8 cellular contexts compared by ENCODE assay signal in genomic region chr22:27804683-27805297, GRCh38. TPM values are rescaled to one million over a fixed set of nuclear protein-coding genes. Genes with fewer than 3 reads are reported as not detected.
A peak's percentile ranks its signal among the peaks of the same experiment; 100 is the strongest.
DNase-seq lines count a peak whose midpoint lies in the region; ATAC-seq and TF ChIP-seq lines count a peak whose summit lies in the region.

No MANE protein-coding gene starts in this region.

- intact Hi-C loops in testis (cut with DNase I; ENCODE audit: low total_unique reads), result loop anchor here (10.0 kb wide), 1 partner anchor 400 kb away; no protein-coding TSS in a partner anchor

- H3K4me3 ChIP-seq in GM12875 (ENCODE audit: low read depth, low read length) (no peak overlapping the region), testis (no peak overlapping the region)

- H3K36me3 ChIP-seq in testis (ENCODE audit: low read depth, missing control alignments), result no peaks in the 10 kb centered on the region

- DNase-seq in ACHN (peak; percentile 65), NCI-H345 (lab: John Stamatoyannopoulos, UW) (peak; percentile 74), endothelial cell (ENCODE audit: low spot score) (peak; percentile 78), myocyte (ENCODE audit: low read depth) (peak; percentile 78), testis (peak; percentile 83)
- DNase-seq in activated CD8-positive, alpha-beta T cell treated with anti-CD3 and anti-CD28 coated beads, Interleukin-2, amount 10 ng/mL, durations not matched to agents 7 days and 5 days, result peak; percentile 66

- peaks cover 8% of the 10 kb centered on the region for H3K4me1 Mint-ChIP-seq in activated CD8-positive, alpha-beta T cell treated with anti-CD3 and anti-CD28 coated beads, Interleukin-2, amount 10 ng/mL, durations not matched to agents 7 days and 5 days (ENCODE audit: low read depth)
- peaks cover 26% of the 10 kb centered on the region for H3K4me1 Mint-ChIP-seq in endothelial cell (ENCODE audit: unreplicated experiment)

- H3K4me3 Mint-ChIP-seq in activated CD8-positive, alpha-beta T cell treated with anti-CD3 and anti-CD28 coated beads, Interleukin-2, amount 10 ng/mL, durations not matched to agents 7 days and 5 days, result no peak overlapping the region
- no peak overlapping the region for H3K4me3 Mint-ChIP-seq in endothelial cell (ENCODE audit: unreplicated experiment)

- no peak for TF ChIP-seq POLR2A in testis (IDR thresholded peaks at IDR 0.05)

- TF ChIP-seq CTCF in GM12875 (IDR thresholded peaks at IDR 0.05; ENCODE audit: borderline replicate concordance, insufficient read depth, low read depth, low read length) (peak; percentile 61), endothelial cell (IDR thresholded peaks at IDR 0.05; ENCODE audit: unreplicated experiment) (peak; percentile 59), testis (IDR thresholded peaks at IDR 0.05) (peak; percentile 54 to 64 (median 63))

- in situ Hi-C loops in ACHN (cut with HindIII; ENCODE audit: low pct_ligation_motif_present, low pct_unique_long_range_greater_than_20kb, low sequenced_read_pairs), result no loop called here

- H3K9me3 ChIP-seq in testis, result no peaks in the 10 kb centered on the region

- no peaks in the 10 kb centered on the region for H3K9me3 Mint-ChIP-seq in activated CD8-positive, alpha-beta T cell treated with anti-CD3 and anti-CD28 coated beads, Interleukin-2, amount 10 ng/mL, durations not matched to agents 7 days and 5 days (ENCODE audit: insufficient read depth)
- no peaks in the 10 kb centered on the region for H3K9me3 Mint-ChIP-seq in endothelial cell (ENCODE audit: unreplicated experiment)

- CTCF ChIA-PET in activated CD8-positive, alpha-beta T cell treated with anti-CD3 and anti-CD28 coated beads, Interleukin-2, amount 10 ng/mL, durations not matched to agents 7 days and 5 days (lab: Charles Lee), result interaction anchor here (1.4 kb wide), 1 partner anchor 1126 kb away, joined by 4 read pairs; no protein-coding TSS in a partner anchor

- peaks cover 32% of the 10 kb centered on the region for H3K27me3 Mint-ChIP-seq in activated CD8-positive, alpha-beta T cell treated with anti-CD3 and anti-CD28 coated beads, Interleukin-2, amount 10 ng/mL, durations not matched to agents 7 days and 5 days (ENCODE audit: low read depth)
- H3K27me3 Mint-ChIP-seq in endothelial cell (ENCODE audit: unreplicated experiment), result peaks cover 6% of the 10 kb centered on the region

- no peak overlapping the region for H3K27ac Mint-ChIP-seq in activated CD8-positive, alpha-beta T cell treated with anti-CD3 and anti-CD28 coated beads, Interleukin-2, amount 10 ng/mL, durations not matched to agents 7 days and 5 days
- peak overlapping the region; percentile 25 for H3K27ac Mint-ChIP-seq in endothelial cell (ENCODE audit: unreplicated experiment)

- no peaks in the 10 kb centered on the region for H3K36me3 Mint-ChIP-seq in activated CD8-positive, alpha-beta T cell treated with anti-CD3 and anti-CD28 coated beads, Interleukin-2, amount 10 ng/mL, durations not matched to agents 7 days and 5 days (ENCODE audit: low read depth)
- H3K36me3 Mint-ChIP-seq in endothelial cell (ENCODE audit: low read depth, unreplicated experiment), result no peaks in the 10 kb centered on the region

- H3K27me3 ChIP-seq in testis, result no peaks in the 10 kb centered on the region

- 16 to 21% methylated on average over 13 to 20 of the region's 20 CpGs for WGBS in testis, 2 donors

- peaks cover 8% of the 10 kb centered on the region for H3K4me1 ChIP-seq in testis

- POLR2A ChIA-PET in activated CD8-positive, alpha-beta T cell treated with anti-CD3 and anti-CD28 coated beads, Interleukin-2, amount 10 ng/mL, durations not matched to agents 7 days and 5 days (lab: Charles Lee), result no interaction called here

- ATAC-seq in activated CD8-positive, alpha-beta T cell treated with anti-CD3 and anti-CD28 coated beads, Interleukin-2, amount 10 ng/mL, durations not matched to agents 7 days and 5 days, result peak; percentile 38
- no peak for ATAC-seq in GM18511 (IDR thresholded peaks at IDR 0.05; ENCODE audit: unreplicated experiment)

- no peak overlapping the region for H3K27ac ChIP-seq in testis

RNA-seq across cellular contexts. Expression of gene MN1, which starts 3.2 kb away (rescaled TPM):
- total RNA-seq in activated CD8-positive, alpha-beta T cell treated with anti-CD3 and anti-CD28 coated beads, Interleukin-2, amount 10 ng/mL, durations not matched to agents 7 days and 5 days, result under 1 TPM; 0.11 to 0.13 TPM
- total RNA-seq in endothelial cell (ENCODE audit: unreplicated experiment), result 9.9 TPM
- total RNA-seq in myocyte, result 1.8 and 2.4 TPM in 2 replicates
- 2.5 TPM for polyA plus RNA-seq in myocyte (2012)
- 1 to 10 TPM; 3.2 to 4.3 TPM for total RNA-seq in testis
- polyA plus RNA-seq in testis (ENCODE audit: insufficient read depth, low read depth, low replicate concordance), result 5.6 TPM
